Comparison of ENCODE assay signal across 1 cellular context in the genomic region with DNA sequence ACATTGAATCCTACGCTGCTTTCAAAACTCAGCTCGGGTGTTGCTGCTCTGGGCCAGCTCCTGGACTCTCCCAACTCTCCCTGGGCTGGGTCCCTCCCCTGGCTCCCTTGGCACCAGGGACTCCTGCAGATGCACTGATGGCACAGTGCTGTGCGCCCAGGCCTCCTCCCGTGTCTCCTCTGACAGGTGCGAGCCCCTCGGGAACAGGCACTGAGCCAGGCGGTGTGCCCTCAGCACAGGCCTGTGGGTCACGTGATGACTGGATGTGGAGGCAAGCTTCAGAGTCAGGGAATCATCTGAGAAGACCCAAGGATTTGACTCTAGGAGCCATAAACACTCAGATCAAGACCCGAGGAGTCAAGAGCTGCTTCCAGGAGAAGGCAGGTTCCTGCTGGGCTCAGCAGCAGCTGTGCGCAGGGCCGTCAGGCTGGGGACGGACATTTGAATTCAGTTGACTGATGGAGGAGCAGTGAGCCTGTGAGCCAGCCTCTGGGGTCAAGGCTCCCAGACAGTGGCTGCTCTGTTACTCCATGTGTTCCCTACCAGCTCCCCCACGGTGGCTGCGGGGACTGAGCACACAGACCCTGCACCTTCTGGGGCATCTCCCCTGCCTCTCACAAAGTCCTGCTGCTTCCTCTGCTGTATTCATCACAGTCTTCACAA.
A peak's percentile ranks its signal among the peaks of the same experiment; 100 is the strongest.
TF ChIP-seq lines count a peak whose summit lies in the region.

No MANE protein-coding gene starts in this region.

TF ChIP-seq in HepG2, 621 proteins besides CTCF, POLR2A, EP300 and RAD21 (continued from another document and continues in another):
- TF ChIP-seq, protein P1, sequence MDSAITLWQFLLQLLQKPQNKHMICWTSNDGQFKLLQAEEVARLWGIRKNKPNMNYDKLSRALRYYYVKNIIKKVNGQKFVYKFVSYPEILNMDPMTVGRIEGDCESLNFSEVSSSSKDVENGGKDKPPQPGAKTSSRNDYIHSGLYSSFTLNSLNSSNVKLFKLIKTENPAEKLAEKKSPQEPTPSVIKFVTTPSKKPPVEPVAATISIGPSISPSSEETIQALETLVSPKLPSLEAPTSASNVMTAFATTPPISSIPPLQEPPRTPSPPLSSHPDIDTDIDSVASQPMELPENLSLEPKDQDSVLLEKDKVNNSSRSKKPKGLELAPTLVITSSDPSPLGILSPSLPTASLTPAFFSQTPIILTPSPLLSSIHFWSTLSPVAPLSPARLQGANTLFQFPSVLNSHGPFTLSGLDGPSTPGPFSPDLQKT (CRISPR knock-in tag; IDR thresholded peaks at IDR 0.05; ENCODE audit: borderline replicate concordance) = no peak
- no peak for TF ChIP-seq YEATS4 (CRISPR knock-in tag; IDR thresholded peaks at IDR 0.05; ENCODE audit: borderline replicate concordance)
- TF ChIP-seq NFE2 (CRISPR knock-in tag; IDR thresholded peaks at IDR 0.05) = no peak
- TF ChIP-seq TOPORS (CRISPR knock-in tag; IDR thresholded peaks at IDR 0.05) = no peak
- peak; percentile 88 for TF ChIP-seq RAD51 (IDR thresholded peaks at IDR 0.05; ENCODE audit: borderline replicate concordance)
- no peak for TF ChIP-seq ZFP62 (CRISPR knock-in tag; IDR thresholded peaks at IDR 0.05)
- TF ChIP-seq, protein P2, sequence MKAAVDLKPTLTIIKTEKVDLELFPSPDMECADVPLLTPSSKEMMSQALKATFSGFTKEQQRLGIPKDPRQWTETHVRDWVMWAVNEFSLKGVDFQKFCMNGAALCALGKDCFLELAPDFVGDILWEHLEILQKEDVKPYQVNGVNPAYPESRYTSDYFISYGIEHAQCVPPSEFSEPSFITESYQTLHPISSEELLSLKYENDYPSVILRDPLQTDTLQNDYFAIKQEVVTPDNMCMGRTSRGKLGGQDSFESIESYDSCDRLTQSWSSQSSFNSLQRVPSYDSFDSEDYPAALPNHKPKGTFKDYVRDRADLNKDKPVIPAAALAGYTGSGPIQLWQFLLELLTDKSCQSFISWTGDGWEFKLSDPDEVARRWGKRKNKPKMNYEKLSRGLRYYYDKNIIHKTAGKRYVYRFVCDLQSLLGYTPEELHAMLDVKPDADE (CRISPR knock-in tag; IDR thresholded peaks at IDR 0.05) = no peak
- TF ChIP-seq MBNL3 (CRISPR knock-in tag; conservative IDR thresholded peaks at IDR 0.05) = no peak
- no peak for TF ChIP-seq POLR2AphosphoS5 (IDR thresholded peaks at IDR 0.05; ENCODE audit: low read depth, low read length)
- TF ChIP-seq MIER2 (CRISPR knock-in tag; IDR thresholded peaks at IDR 0.05) = no peak
- TF ChIP-seq ZNF382 (CRISPR knock-in tag; IDR thresholded peaks at IDR 0.05; ENCODE audit: borderline replicate concordance) = no peak
- TF ChIP-seq SOX6 (IDR thresholded peaks at IDR 0.05) = no peak
- 0 out of 2 replicates have a peak, but pooled peaks have one; percentile 12 for TF ChIP-seq SOX6 (CRISPR knock-in tag; IDR thresholded peaks at IDR 0.05)
- TF ChIP-seq TEAD3 (CRISPR knock-in tag; optimal IDR thresholded peaks at IDR 0.05; ENCODE audit: borderline replicate concordance) = no peak
- TF ChIP-seq NR2F6 (IDR thresholded peaks at IDR 0.05) = no peak
- no peak for TF ChIP-seq NR2F6 (CRISPR knock-in tag; IDR thresholded peaks at IDR 0.05)
- TF ChIP-seq XRCC5 (optimal IDR thresholded peaks at IDR 0.05; ENCODE audit: low read length) = no peak
- TF ChIP-seq ZBTB8A (CRISPR knock-in tag; IDR thresholded peaks at IDR 0.05; ENCODE audit: borderline replicate concordance, low read depth) = no peak
- no peak for TF ChIP-seq PITX1 (CRISPR knock-in tag; IDR thresholded peaks at IDR 0.05)
- TF ChIP-seq HOXA3 (CRISPR knock-in tag; IDR thresholded peaks at IDR 0.05) = no peak
- TF ChIP-seq KDM1A (CRISPR knock-in tag; IDR thresholded peaks at IDR 0.05) = no peak
- no peak for TF ChIP-seq ZNF180 (CRISPR knock-in tag; IDR thresholded peaks at IDR 0.05; ENCODE audit: borderline replicate concordance, low read depth)
- no peak for TF ChIP-seq TBL1XR1 (IDR thresholded peaks at IDR 0.05; ENCODE audit: borderline replicate concordance, low read length, partially characterized antibody)
- TF ChIP-seq, protein P3, sequence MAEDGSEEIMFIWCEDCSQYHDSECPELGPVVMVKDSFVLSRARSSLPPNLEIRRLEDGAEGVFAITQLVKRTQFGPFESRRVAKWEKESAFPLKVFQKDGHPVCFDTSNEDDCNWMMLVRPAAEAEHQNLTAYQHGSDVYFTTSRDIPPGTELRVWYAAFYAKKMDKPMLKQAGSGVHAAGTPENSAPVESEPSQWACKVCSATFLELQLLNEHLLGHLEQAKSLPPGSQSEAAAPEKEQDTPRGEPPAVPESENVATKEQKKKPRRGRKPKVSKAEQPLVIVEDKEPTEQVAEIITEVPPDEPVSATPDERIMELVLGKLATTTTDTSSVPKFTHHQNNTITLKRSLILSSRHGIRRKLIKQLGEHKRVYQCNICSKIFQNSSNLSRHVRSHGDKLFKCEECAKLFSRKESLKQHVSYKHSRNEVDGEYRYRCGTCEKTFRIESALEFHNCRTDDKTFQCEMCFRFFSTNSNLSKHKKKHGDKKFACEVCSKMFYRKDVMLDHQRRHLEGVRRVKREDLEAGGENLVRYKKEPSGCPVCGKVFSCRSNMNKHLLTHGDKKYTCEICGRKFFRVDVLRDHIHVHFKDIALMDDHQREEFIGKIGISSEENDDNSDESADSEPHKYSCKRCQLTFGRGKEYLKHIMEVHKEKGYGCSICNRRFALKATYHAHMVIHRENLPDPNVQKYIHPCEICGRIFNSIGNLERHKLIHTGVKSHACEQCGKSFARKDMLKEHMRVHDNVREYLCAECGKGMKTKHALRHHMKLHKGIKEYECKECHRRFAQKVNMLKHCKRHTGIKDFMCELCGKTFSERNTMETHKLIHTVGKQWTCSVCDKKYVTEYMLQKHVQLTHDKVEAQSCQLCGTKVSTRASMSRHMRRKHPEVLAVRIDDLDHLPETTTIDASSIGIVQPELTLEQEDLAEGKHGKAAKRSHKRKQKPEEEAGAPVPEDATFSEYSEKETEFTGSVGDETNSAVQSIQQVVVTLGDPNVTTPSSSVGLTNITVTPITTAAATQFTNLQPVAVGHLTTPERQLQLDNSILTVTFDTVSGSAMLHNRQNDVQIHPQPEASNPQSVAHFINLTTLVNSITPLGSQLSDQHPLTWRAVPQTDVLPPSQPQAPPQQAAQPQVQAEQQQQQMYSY (CRISPR knock-in tag; IDR thresholded peaks at IDR 0.05) = no peak
- no peak for TF ChIP-seq ZBTB46 (CRISPR knock-in tag; IDR thresholded peaks at IDR 0.05; ENCODE audit: borderline replicate concordance)
- TF ChIP-seq NBN (conservative IDR thresholded peaks at IDR 0.05) = no peak
- TF ChIP-seq ZNF510 (CRISPR knock-in tag; IDR thresholded peaks at IDR 0.05; ENCODE audit: low read depth) = no peak
- TF ChIP-seq, protein P4, sequence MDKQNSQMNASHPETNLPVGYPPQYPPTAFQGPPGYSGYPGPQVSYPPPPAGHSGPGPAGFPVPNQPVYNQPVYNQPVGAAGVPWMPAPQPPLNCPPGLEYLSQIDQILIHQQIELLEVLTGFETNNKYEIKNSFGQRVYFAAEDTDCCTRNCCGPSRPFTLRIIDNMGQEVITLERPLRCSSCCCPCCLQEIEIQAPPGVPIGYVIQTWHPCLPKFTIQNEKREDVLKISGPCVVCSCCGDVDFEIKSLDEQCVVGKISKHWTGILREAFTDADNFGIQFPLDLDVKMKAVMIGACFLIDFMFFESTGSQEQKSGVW (CRISPR knock-in tag; IDR thresholded peaks at IDR 0.05; ENCODE audit: borderline replicate concordance) = no peak
- TF ChIP-seq ASH2L (IDR thresholded peaks at IDR 0.05; ENCODE audit: insufficient read length, low read depth, low read length) = no peak
- no peak for TF ChIP-seq NR2F2 (IDR thresholded peaks at IDR 0.05; ENCODE audit: borderline replicate concordance, low read depth)
- no peak for TF ChIP-seq GFI1 (CRISPR knock-in tag; IDR thresholded peaks at IDR 0.05; ENCODE audit: borderline replicate concordance)
- no peak for TF ChIP-seq ZNF367 (CRISPR knock-in tag; IDR thresholded peaks at IDR 0.05; ENCODE audit: borderline replicate concordance)
- TF ChIP-seq ZNF432 (CRISPR knock-in tag; IDR thresholded peaks at IDR 0.05; ENCODE audit: borderline replicate concordance) = no peak
- TF ChIP-seq ZNF264 (CRISPR knock-in tag; IDR thresholded peaks at IDR 0.05) = no peak
- TF ChIP-seq REST (IDR thresholded peaks at IDR 0.05; ENCODE audit: borderline replicate concordance in 1 of 2, low read depth in 1 of 2, low read length in 2 of 2) = no peak
- no peak for TF ChIP-seq ZNF737 (CRISPR knock-in tag; IDR thresholded peaks at IDR 0.05; ENCODE audit: borderline replicate concordance)
- TF ChIP-seq ZBTB20 (CRISPR knock-in tag; IDR thresholded peaks at IDR 0.05; ENCODE audit: borderline replicate concordance, low read depth) = no peak
- no peak for TF ChIP-seq MIXL1 (CRISPR knock-in tag; IDR thresholded peaks at IDR 0.05)
- TF ChIP-seq ZNF563 (CRISPR knock-in tag; IDR thresholded peaks at IDR 0.05) = no peak
- no peak for TF ChIP-seq AHR (CRISPR knock-in tag; IDR thresholded peaks at IDR 0.05)
- TF ChIP-seq SP140L (CRISPR knock-in tag; IDR thresholded peaks at IDR 0.05; ENCODE audit: borderline replicate concordance) = no peak
- peak; percentile 6; the same call in 1 of the 2 replicates for TF ChIP-seq ZMYM3 (CRISPR knock-in tag; IDR thresholded peaks at IDR 0.05)
- TF ChIP-seq, protein P5, sequence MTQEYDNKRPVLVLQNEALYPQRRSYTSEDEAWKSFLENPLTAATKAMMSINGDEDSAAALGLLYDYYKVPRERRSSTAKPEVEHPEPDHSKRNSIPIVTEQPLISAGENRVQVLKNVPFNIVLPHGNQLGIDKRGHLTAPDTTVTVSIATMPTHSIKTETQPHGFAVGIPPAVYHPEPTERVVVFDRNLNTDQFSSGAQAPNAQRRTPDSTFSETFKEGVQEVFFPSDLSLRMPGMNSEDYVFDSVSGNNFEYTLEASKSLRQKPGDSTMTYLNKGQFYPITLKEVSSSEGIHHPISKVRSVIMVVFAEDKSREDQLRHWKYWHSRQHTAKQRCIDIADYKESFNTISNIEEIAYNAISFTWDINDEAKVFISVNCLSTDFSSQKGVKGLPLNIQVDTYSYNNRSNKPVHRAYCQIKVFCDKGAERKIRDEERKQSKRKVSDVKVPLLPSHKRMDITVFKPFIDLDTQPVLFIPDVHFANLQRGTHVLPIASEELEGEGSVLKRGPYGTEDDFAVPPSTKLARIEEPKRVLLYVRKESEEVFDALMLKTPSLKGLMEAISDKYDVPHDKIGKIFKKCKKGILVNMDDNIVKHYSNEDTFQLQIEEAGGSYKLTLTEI (CRISPR knock-in tag; conservative IDR thresholded peaks at IDR 0.05) = no peak
- TF ChIP-seq ZFP36 (IDR thresholded peaks at IDR 0.05; ENCODE audit: borderline replicate concordance, low read depth, low read length, partially characterized antibody) = no peak
- no peak for TF ChIP-seq ZNF44 (CRISPR knock-in tag; IDR thresholded peaks at IDR 0.05)
- no peak for TF ChIP-seq ZNF124 (CRISPR knock-in tag; IDR thresholded peaks at IDR 0.05)
- no peak for TF ChIP-seq ZKSCAN5 (CRISPR knock-in tag; IDR thresholded peaks at IDR 0.05)
- TF ChIP-seq, protein P6, sequence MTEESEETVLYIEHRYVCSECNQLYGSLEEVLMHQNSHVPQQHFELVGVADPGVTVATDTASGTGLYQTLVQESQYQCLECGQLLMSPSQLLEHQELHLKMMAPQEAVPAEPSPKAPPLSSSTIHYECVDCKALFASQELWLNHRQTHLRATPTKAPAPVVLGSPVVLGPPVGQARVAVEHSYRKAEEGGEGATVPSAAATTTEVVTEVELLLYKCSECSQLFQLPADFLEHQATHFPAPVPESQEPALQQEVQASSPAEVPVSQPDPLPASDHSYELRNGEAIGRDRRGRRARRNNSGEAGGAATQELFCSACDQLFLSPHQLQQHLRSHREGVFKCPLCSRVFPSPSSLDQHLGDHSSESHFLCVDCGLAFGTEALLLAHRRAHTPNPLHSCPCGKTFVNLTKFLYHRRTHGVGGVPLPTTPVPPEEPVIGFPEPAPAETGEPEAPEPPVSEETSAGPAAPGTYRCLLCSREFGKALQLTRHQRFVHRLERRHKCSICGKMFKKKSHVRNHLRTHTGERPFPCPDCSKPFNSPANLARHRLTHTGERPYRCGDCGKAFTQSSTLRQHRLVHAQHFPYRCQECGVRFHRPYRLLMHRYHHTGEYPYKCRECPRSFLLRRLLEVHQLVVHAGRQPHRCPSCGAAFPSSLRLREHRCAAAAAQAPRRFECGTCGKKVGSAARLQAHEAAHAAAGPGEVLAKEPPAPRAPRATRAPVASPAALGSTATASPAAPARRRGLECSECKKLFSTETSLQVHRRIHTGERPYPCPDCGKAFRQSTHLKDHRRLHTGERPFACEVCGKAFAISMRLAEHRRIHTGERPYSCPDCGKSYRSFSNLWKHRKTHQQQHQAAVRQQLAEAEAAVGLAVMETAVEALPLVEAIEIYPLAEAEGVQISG (CRISPR knock-in tag; IDR thresholded peaks at IDR 0.05) = no peak
- TF ChIP-seq HNRNPLL (IDR thresholded peaks at IDR 0.05; ENCODE audit: low read depth, low read length, poor library complexity, severe bottlenecking) = no peak
- TF ChIP-seq PHF21A (CRISPR knock-in tag; IDR thresholded peaks at IDR 0.05) = no peak
- TF ChIP-seq ZNF672 (CRISPR knock-in tag; IDR thresholded peaks at IDR 0.05) = no peak
